21 cellular contexts compared by ENCODE assay signal in genomic region chr6:140966676-140967075, GRCh38.
DNase-seq lines count a peak whose midpoint lies in the region; ATAC-seq and TF ChIP-seq lines count a peak whose summit lies in the region.
"Had no signal": no experiment of that assay in that cellular context is flagged by ENCODE, and none has a peak within 500 bp of the region (broad histone marks: within the 10 kb centered on the region; RNA-seq: fewer than 3 reads in every experiment).

No MANE protein-coding gene starts in this region.

- no peak for TF ChIP-seq CTCF in osteoblast (IDR thresholded peaks at IDR 0.05; ENCODE audit: extremely low read depth, low read depth, low read length)

- no peak overlapping the region for H3K4me3 ChIP-seq in adipocyte (ENCODE audit: low read length)
- no peak overlapping the region for H3K4me3 ChIP-seq in osteoblast (ENCODE audit: insufficient read depth, low read length)
- H3K4me3 ChIP-seq: GM12878, K562 had no signal

- H3K9ac ChIP-seq in adipocyte (ENCODE audit: low read length), result no peak overlapping the region

- no peak for ATAC-seq in GM19463 (IDR thresholded peaks at IDR 0.05; ENCODE audit: unreplicated experiment)
- no peak for ATAC-seq in GM19452 (IDR thresholded peaks at IDR 0.05; ENCODE audit: unreplicated experiment)
- no peak for ATAC-seq in GM19455 (IDR thresholded peaks at IDR 0.05; ENCODE audit: unreplicated experiment)
- ATAC-seq: GM12878, K562 had no signal

- H3K36me3 ChIP-seq in adipocyte (ENCODE audit: control insufficient read depth, insufficient read depth, low read length, severe bottlenecking) (no peaks in the 10 kb centered on the region), osteoblast (ENCODE audit: insufficient read depth, low read length) (no peaks in the 10 kb centered on the region)
- H3K36me3 ChIP-seq: BE2C had no signal

- H3K27me3 ChIP-seq in adipocyte (replicated peaks; ENCODE audit: control insufficient read depth, insufficient read depth, low read length) (no peaks in the 10 kb centered on the region), osteoblast (ENCODE audit: insufficient read depth, low read length) (no peaks in the 10 kb centered on the region)
- H3K27me3 ChIP-seq: BE2C had no signal

- H3K79me2 ChIP-seq in osteoblast (ENCODE audit: insufficient read depth, low read length), result no peaks in the 10 kb centered on the region

- H3K4me2 ChIP-seq in osteoblast (ENCODE audit: insufficient read depth, low read length), result peak overlapping the region; percentile 27

- no peak overlapping the region for H2AFZ ChIP-seq in osteoblast (ENCODE audit: low read length)

- H3K4me1 ChIP-seq in adipocyte (ENCODE audit: control insufficient read depth, insufficient read depth, low read length), result no peaks in the 10 kb centered on the region
- H3K4me1 ChIP-seq in osteoblast (ENCODE audit: insufficient read depth, low read length), result peaks cover 6% of the 10 kb centered on the region
- H3K4me1 ChIP-seq: BE2C had no signal

- H3K27ac ChIP-seq in osteoblast (ENCODE audit: low read depth, low read length), result no peak overlapping the region

- H3K9me3 ChIP-seq in adipocyte (ENCODE audit: control insufficient read depth, low read length) (peaks cover 2% of the 10 kb centered on the region), osteoblast (ENCODE audit: low read depth, low read length) (no peaks in the 10 kb centered on the region)
- H3K9me3 ChIP-seq: BE2C had no signal

- H4K20me1 ChIP-seq in osteoblast (ENCODE audit: insufficient read depth, low read length), result no peaks in the 10 kb centered on the region

- DNase-seq in adipocyte (ENCODE audit: low read depth) (peak; percentile 59), fibroblast of gingiva (ENCODE audit: low read depth) (peak; percentile 50), osteoblast (ENCODE audit: insufficient read length, low spot score, missing footprints) (peak; percentile 45), OCI-M1 (lab: John Stamatoyannopoulos, UW) (no peak)
- DNase-seq: ACHN; BE2C; C1 segment of cervical spinal cord; CD4-positive, CD25-positive, alpha-beta regulatory T cell; CD8-positive, alpha-beta memory T cell; COR-L47; DMS 273 treated with DMSO at 0.1 percent for 48 hours; DMS53; DND-41; EL; GOT3; H7 had no signal
